ENCODE assay signal across 18 cellular contexts in the genomic region with DNA sequence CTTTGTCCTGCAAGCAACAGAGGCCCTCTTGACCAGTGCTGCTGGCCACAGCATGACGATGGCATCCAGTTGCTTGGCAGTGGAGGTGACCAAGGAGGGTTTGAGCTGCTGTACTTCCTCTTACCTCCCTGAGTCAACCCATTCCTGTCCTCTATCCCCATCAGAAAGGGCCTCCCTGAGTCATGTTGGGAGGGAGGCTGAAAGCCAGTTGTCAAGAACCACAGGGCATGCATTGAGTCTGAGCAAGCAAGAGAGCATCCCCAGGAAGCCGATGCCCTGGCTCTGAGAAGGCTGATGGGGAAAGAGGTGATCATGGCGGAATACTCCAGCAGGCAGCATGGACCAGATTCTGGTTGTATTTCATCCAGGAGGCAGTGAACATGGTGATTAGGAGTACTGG.
DNase-seq lines count a peak whose midpoint lies in the region; ATAC-seq and TF ChIP-seq lines count a peak whose summit lies in the region.
"Had no signal": no experiment of that assay in that cellular context is flagged by ENCODE, and none has a peak within 500 bp of the region (broad histone marks: within the 10 kb centered on the region; RNA-seq: fewer than 3 reads in every experiment).

No MANE protein-coding gene starts in this region.

- intact Hi-C loops in IMR-90 (cut with micrococcal nuclease) (no loop called here), PC-9 (cut with micrococcal nuclease; ENCODE audit: unreplicated experiment) (no loop called here)

- H3K79me1 ChIP-seq in IMR-90 (ENCODE audit: low read depth in 1 of 2, low read length in 2 of 2): no peaks in the 10 kb centered on the region

- no peak overlapping the region for H3K4me2 ChIP-seq in IMR-90 (ENCODE audit: low read depth, low read length)
- no peak overlapping the region for H3K4me2 ChIP-seq in osteoblast (ENCODE audit: insufficient read depth, low read length)
- H3K4me2 ChIP-seq in PC-9: no peak overlapping the region
- H3K4me2 ChIP-seq: GM23338, smooth muscle cell had no signal

- H2AFZ ChIP-seq in IMR-90 (replicated peaks; ENCODE audit: low read length, poor library complexity) (peak overlapping the region; percentile 17), osteoblast (ENCODE audit: low read length) (no peak overlapping the region), PC-9 (no peak overlapping the region)
- H2AFZ ChIP-seq: GM23338 had no signal

- H3K9me3 ChIP-seq in IMR-90 (ENCODE audit: control insufficient read depth, insufficient read depth, low read length) (no peaks in the 10 kb centered on the region), osteoblast (ENCODE audit: low read depth, low read length) (no peaks in the 10 kb centered on the region), PC-9 (ENCODE audit: insufficient read depth, low read depth) (no peaks in the 10 kb centered on the region)
- H3K9me3 ChIP-seq: thoracic aorta had no signal

- no peak overlapping the region for H4K91ac ChIP-seq in IMR-90 (ENCODE audit: insufficient read depth, low read depth, low read length)

- H3K27me3 ChIP-seq in IMR-90 (ENCODE audit: control insufficient read depth, insufficient read depth, low read length) (no peaks in the 10 kb centered on the region), osteoblast (ENCODE audit: insufficient read depth, low read length) (no peaks in the 10 kb centered on the region), PC-9 (ENCODE audit: insufficient read depth, low read depth) (no peaks in the 10 kb centered on the region)

- H3K14ac ChIP-seq in IMR-90 (replicated peaks; ENCODE audit: low read depth, low read length): 0 out of 2 replicates have a peak overlapping the region, but pooled peaks have one; percentile 8

- ATAC-seq in IMR-90 (ENCODE audit: low read depth) (peak; percentile 66), HG03571 (IDR thresholded peaks at IDR 0.05; ENCODE audit: unreplicated experiment) (no peak)
- ATAC-seq: GM23338 had no signal

- H3K4me3 ChIP-seq in IMR-90 (ENCODE audit: insufficient read depth, low read depth, low read length) (no peak overlapping the region), astrocyte of the spinal cord (ENCODE audit: low read depth, low read length) (no peak overlapping the region), osteoblast (ENCODE audit: insufficient read depth, low read length) (no peak overlapping the region), PC-9 (no peak overlapping the region)
- H3K4me3 ChIP-seq: GM23338, smooth muscle cell, thoracic aorta had no signal

- H3K56ac ChIP-seq in IMR-90 (ENCODE audit: extremely low read depth, insufficient read depth, low read length): no peak overlapping the region

- H4K8ac ChIP-seq in IMR-90 (ENCODE audit: low read depth in 2 of 2, low read length in 2 of 2): no peak overlapping the region

- H3K4ac ChIP-seq in IMR-90 (ENCODE audit: low read depth, low read length): no peak overlapping the region

- BruUV-seq in IMR-90 (replicated peaks; lab: Mats Ljungman, UMichigan) (no TSS peak), PC-9 (replicated peaks; lab: Mats Ljungman, UMichigan) (no TSS peak)

- no peak overlapping the region for H2BK20ac ChIP-seq in IMR-90 (ENCODE audit: low read depth, low read length)

- no peak overlapping the region for H2BK5ac ChIP-seq in IMR-90 (ENCODE audit: low read depth, low read length, poor library complexity, severe bottlenecking)

- DNase-seq in ELR (ENCODE audit: low read depth) (peak; percentile 89), IMR-90 (peak; percentile 78), astrocyte of the spinal cord (ENCODE audit: low read depth, low spot score) (peak; percentile 47), osteoblast (ENCODE audit: insufficient read length, low spot score, missing footprints) (peak; percentile 95), activated T-cell treated with anti-CD3 and anti-CD28 coated beads for 4 hours (no peak), PC-9 (no peak)
- DNase-seq: activated CD4-positive, alpha-beta T cell treated with anti-CD3 and anti-CD28 coated beads for 4 hours; activated naive CD4-positive, alpha-beta T cell treated with anti-CD3 and anti-CD28 coated beads, Interleukin-2, amount 10 ng/mL, durations not matched to agents 7 days and 5 days; anterior cingulate cortex; NCI-H2171 treated with DMSO at 0.1 percent for 48 hours; NCI-H526 treated with DMSO at 0.1 percent for 48 hours; SHP77; stimulated activated CD4-positive, alpha-beta T cell treated with anti-CD3 and anti-CD28 coated beads, Interleukin-4, amount 100 ng/mL, for 1 hour; stimulated activated naive CD4-positive, alpha-beta T cell treated with Interleukin-2 at 50 U/mL for 16 hours had no signal

- in situ Hi-C loops in IMR-90 (cut with MboI; ENCODE audit: low sequenced_read_pairs) (no loop called here), astrocyte of the spinal cord (cut with HindIII; ENCODE audit: low sequenced_read_pairs) (no loop called here)

- POLR2A ChIA-PET in IMR-90 (lab: Charles Lee; ENCODE audit: unreplicated experiment) (no interaction called here), PC-9 (lab: Charles Lee; ENCODE audit: unreplicated experiment) (interaction anchor here (0.5 kb wide), 1 partner anchor 10 kb away, joined by 3 read pairs; no protein-coding TSS in a partner anchor)

- H3K18ac ChIP-seq in IMR-90 (ENCODE audit: low read depth, low read length): no peak overlapping the region

- TF ChIP-seq CTCF in IMR-90 (conservative IDR thresholded peaks at IDR 0.05; ENCODE audit: low read depth, low read length) (no peak), astrocyte of the spinal cord (IDR thresholded peaks at IDR 0.05; ENCODE audit: low read depth, low read length) (no peak), osteoblast (IDR thresholded peaks at IDR 0.05; ENCODE audit: extremely low read depth, low read depth, low read length) (no peak), PC-9 (conservative IDR thresholded peaks at IDR 0.05) (no peak)

- peaks cover 7% of the 10 kb centered on the region; the same call in 1 of the 2 replicates for H3K9me1 ChIP-seq in IMR-90 (ENCODE audit: insufficient read depth, low read length)

- H3F3A ChIP-seq in PC-9 (ENCODE audit: insufficient read depth, low read depth): no peaks in the 10 kb centered on the region

- H2BK120ac ChIP-seq in IMR-90 (ENCODE audit: low read depth, low read length): no peak overlapping the region

- CTCF ChIA-PET in IMR-90 (lab: Yijun Ruan, JAX): no interaction called here
- CTCF ChIA-PET in PC-9 (lab: Charles Lee): no interaction called here

- H2AK9ac ChIP-seq in IMR-90 (replicated peaks; ENCODE audit: low read depth, low read length, poor library complexity): no peak overlapping the region

- H3K4me1 ChIP-seq in IMR-90 (ENCODE audit: control insufficient read depth, insufficient read depth, low read length) (no peaks in the 10 kb centered on the region), osteoblast (ENCODE audit: insufficient read depth, low read length) (peaks cover 5% of the 10 kb centered on the region), PC-9 (replicated peaks; ENCODE audit: insufficient read depth) (no peaks in the 10 kb centered on the region)

- no peak overlapping the region for H4K5ac ChIP-seq in IMR-90 (ENCODE audit: low read depth, low read length)

- no peak overlapping the region for H3K23ac ChIP-seq in IMR-90 (ENCODE audit: low read depth, low read length)

- no peaks in the 10 kb centered on the region for H4K20me1 ChIP-seq in IMR-90 (ENCODE audit: insufficient read depth, low read length)
- no peaks in the 10 kb centered on the region for H4K20me1 ChIP-seq in osteoblast (ENCODE audit: insufficient read depth, low read length)
- no peaks in the 10 kb centered on the region for H4K20me1 ChIP-seq in PC-9 (ENCODE audit: insufficient read depth)

- H2BK15ac ChIP-seq in IMR-90 (ENCODE audit: low read depth, low read length): no peak overlapping the region

- no peak for TF ChIP-seq RAD21 in IMR-90 (IDR thresholded peaks at IDR 0.05; ENCODE audit: low read length)

- H2AK5ac ChIP-seq in IMR-90 (ENCODE audit: low read depth, low read length): no peak overlapping the region

- H3K79me2 ChIP-seq in osteoblast (ENCODE audit: insufficient read depth, low read length) (no peaks in the 10 kb centered on the region), PC-9 (ENCODE audit: low read depth) (no peaks in the 10 kb centered on the region)

- no peak for TF ChIP-seq POLR2A in IMR-90 (IDR thresholded peaks at IDR 0.05; ENCODE audit: low read depth, low read length)

- no peaks in the 10 kb centered on the region for H3K9me2 ChIP-seq in PC-9 (ENCODE audit: insufficient read depth)

- dilution Hi-C loops in IMR-90 (cut with HindIII; ENCODE audit: low sequenced_read_pairs, unreplicated experiment): no loop called here

- WGBS in IMR-90 (ENCODE audit: extremely low coverage in 2 of 2, insufficient read length in 1 of 2), 2 experiments: 83% methylated on average over 1 of the region's 3 CpGs; no CpG with 5 or more reads in 1 of the 2 experiments

- H3K36me3 ChIP-seq in IMR-90 (ENCODE audit: control insufficient read depth, insufficient read depth, low read length) (peaks cover 21% of the 10 kb centered on the region), osteoblast (ENCODE audit: insufficient read depth, low read length) (no peaks in the 10 kb centered on the region), PC-9 (ENCODE audit: low read depth) (no peaks in the 10 kb centered on the region)
- H3K36me3 ChIP-seq: thoracic aorta had no signal

- H3K9ac ChIP-seq in IMR-90 (ENCODE audit: low read depth, low read length): no peak overlapping the region

- H3K27ac ChIP-seq in IMR-90 (ENCODE audit: insufficient read depth, low read length) (no peak overlapping the region), osteoblast (ENCODE audit: low read depth, low read length) (no peak overlapping the region), PC-9 (no peak overlapping the region)
- H3K27ac ChIP-seq: thoracic aorta had no signal

TF ChIP-seq in IMR-90, 13 proteins besides CTCF, POLR2A, EP300 and RAD21:
- no peak for TF ChIP-seq MXI1 (IDR thresholded peaks at IDR 0.05; ENCODE audit: borderline replicate concordance, low read depth, low read length)
- TF ChIP-seq, protein P1, sequence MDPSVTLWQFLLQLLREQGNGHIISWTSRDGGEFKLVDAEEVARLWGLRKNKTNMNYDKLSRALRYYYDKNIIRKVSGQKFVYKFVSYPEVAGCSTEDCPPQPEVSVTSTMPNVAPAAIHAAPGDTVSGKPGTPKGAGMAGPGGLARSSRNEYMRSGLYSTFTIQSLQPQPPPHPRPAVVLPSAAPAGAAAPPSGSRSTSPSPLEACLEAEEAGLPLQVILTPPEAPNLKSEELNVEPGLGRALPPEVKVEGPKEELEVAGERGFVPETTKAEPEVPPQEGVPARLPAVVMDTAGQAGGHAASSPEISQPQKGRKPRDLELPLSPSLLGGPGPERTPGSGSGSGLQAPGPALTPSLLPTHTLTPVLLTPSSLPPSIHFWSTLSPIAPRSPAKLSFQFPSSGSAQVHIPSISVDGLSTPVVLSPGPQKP (IDR thresholded peaks at IDR 0.05; ENCODE audit: borderline replicate concordance, low read depth, low read length): no peak
- TF ChIP-seq CEBPB (IDR thresholded peaks at IDR 0.05; ENCODE audit: low read depth, low read length): peak; percentile 20; the same call in 1 of the 2 replicates

Comparison
In these comparisons a context has a peak if more than half of its experiments do, and no peak if none do; other contexts are left out.
1. DNase-seq: peak in ELR (single experiment), IMR-90 (single experiment), astrocyte of the spinal cord (single experiment) and osteoblast (single experiment); none in activated T-cell treated with anti-CD3 and anti-CD28 coated beads for 4 hours (single experiment) and PC-9 (0 of 2).